1 cellular context compared by ENCODE assay signal in genomic region chr7:101754432-101755159, GRCh38.
TF ChIP-seq lines count a peak whose summit lies in the region.

No MANE protein-coding gene starts in this region.

TF ChIP-seq in SK-N-SH, 30 proteins besides CTCF, POLR2A, EP300 and RAD21 (continued from another document):
- TF ChIP-seq ZBTB33 (IDR thresholded peaks at IDR 0.05; ENCODE audit: borderline replicate concordance, low read depth) (peak; percentile 93; the same call in 1 of the 2 replicates), REST (IDR thresholded peaks at IDR 0.05; ENCODE audit: low read depth, low read length) (no peak), SMC3 (IDR thresholded peaks at IDR 0.05; ENCODE audit: low read depth, low read length) (no peak; the same call in 1 of the 2 replicates), MAX (IDR thresholded peaks at IDR 0.05; ENCODE audit: low read depth) (peak; percentile 89; the same call in 1 of the 2 replicates), PBX3 (IDR thresholded peaks at IDR 0.05) (no peak), JUND (IDR thresholded peaks at IDR 0.05) (no peak)
